Comparison of ENCODE assay signal across 1 cellular context in the genomic region with DNA sequence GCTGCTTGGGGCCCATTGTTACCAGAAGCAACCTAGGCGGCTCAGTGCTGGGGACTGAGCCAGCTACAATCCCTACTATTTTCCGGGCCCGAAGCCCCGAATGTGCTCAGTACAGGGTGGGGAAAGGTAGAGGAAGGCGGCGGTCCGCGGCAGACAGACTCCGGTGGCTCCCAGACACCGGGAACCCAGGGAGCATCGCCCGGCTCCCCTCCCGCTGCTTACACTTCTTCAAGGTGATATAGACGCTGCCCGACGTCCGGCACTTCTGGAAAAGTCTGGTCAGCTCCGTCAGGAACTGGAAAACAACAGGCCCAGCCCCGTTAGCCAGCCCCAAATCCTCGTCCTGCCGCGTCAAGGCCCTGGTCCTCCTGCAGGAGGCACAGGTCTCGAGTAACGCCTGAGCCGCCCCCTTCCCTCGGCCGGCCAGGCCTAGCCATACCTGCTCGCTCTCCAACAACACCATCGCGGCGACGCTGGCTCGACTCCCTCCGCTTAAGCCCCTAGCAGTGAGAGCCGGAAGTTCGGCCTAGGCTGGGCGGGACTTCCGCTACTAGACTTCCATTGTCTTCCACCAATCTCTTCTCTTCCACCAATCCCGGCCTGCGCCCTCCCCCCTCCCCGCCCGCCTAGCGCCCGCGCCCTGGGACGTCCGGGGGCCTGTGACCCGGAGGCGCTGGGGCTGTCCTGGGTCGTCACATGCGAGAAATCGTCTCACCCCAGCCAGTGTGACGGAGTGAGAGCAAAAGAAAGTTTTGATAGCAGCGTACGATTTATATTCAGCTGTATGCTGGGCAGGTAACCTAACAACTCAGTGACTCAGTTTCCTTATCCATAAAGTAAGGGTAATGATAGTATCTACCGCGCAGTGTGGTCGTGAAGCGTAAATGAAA.
TF ChIP-seq lines count a peak whose summit lies in the region.

A gene with protein sequence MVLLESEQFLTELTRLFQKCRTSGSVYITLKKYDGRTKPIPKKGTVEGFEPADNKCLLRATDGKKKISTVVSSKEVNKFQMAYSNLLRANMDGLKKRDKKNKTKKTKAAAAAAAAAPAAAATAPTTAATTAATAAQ (minus strand): TSS at position 528 of the 890 bp plus-strand sequence. CDS start 65 bp downstream, at position 463.

TF ChIP-seq in HepG2, 621 proteins besides CTCF, POLR2A, EP300 and RAD21 (continued from another document and continues in another):
- TF ChIP-seq, protein P1, sequence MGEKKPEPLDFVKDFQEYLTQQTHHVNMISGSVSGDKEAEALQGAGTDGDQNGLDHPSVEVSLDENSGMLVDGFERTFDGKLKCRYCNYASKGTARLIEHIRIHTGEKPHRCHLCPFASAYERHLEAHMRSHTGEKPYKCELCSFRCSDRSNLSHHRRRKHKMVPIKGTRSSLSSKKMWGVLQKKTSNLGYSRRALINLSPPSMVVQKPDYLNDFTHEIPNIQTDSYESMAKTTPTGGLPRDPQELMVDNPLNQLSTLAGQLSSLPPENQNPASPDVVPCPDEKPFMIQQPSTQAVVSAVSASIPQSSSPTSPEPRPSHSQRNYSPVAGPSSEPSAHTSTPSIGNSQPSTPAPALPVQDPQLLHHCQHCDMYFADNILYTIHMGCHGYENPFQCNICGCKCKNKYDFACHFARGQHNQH (CRISPR knock-in tag; IDR thresholded peaks at IDR 0.05), result peak; percentile 43; the same call in 1 of the 2 replicates
- peak; percentile 92 for TF ChIP-seq RBFOX2 (IDR thresholded peaks at IDR 0.05; ENCODE audit: low read depth, low read length)
- TF ChIP-seq, protein P2, sequence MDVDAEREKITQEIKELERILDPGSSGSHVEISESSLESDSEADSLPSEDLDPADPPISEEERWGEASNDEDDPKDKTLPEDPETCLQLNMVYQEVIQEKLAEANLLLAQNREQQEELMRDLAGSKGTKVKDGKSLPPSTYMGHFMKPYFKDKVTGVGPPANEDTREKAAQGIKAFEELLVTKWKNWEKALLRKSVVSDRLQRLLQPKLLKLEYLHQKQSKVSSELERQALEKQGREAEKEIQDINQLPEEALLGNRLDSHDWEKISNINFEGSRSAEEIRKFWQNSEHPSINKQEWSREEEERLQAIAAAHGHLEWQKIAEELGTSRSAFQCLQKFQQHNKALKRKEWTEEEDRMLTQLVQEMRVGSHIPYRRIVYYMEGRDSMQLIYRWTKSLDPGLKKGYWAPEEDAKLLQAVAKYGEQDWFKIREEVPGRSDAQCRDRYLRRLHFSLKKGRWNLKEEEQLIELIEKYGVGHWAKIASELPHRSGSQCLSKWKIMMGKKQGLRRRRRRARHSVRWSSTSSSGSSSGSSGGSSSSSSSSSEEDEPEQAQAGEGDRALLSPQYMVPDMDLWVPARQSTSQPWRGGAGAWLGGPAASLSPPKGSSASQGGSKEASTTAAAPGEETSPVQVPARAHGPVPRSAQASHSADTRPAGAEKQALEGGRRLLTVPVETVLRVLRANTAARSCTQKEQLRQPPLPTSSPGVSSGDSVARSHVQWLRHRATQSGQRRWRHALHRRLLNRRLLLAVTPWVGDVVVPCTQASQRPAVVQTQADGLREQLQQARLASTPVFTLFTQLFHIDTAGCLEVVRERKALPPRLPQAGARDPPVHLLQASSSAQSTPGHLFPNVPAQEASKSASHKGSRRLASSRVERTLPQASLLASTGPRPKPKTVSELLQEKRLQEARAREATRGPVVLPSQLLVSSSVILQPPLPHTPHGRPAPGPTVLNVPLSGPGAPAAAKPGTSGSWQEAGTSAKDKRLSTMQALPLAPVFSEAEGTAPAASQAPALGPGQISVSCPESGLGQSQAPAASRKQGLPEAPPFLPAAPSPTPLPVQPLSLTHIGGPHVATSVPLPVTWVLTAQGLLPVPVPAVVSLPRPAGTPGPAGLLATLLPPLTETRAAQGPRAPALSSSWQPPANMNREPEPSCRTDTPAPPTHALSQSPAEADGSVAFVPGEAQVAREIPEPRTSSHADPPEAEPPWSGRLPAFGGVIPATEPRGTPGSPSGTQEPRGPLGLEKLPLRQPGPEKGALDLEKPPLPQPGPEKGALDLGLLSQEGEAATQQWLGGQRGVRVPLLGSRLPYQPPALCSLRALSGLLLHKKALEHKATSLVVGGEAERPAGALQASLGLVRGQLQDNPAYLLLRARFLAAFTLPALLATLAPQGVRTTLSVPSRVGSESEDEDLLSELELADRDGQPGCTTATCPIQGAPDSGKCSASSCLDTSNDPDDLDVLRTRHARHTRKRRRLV (CRISPR knock-in tag; IDR thresholded peaks at IDR 0.05), result 0 out of 2 replicates have a peak, but pooled peaks have one; percentile 27
- TF ChIP-seq ZNF709 (CRISPR knock-in tag; IDR thresholded peaks at IDR 0.05), result no peak; the same call in 1 of the 2 replicates
- 0 out of 2 replicates have a peak, but pooled peaks have one; percentile 36 for TF ChIP-seq JUN (CRISPR knock-in tag; IDR thresholded peaks at IDR 0.05)
- TF ChIP-seq, protein P3, sequence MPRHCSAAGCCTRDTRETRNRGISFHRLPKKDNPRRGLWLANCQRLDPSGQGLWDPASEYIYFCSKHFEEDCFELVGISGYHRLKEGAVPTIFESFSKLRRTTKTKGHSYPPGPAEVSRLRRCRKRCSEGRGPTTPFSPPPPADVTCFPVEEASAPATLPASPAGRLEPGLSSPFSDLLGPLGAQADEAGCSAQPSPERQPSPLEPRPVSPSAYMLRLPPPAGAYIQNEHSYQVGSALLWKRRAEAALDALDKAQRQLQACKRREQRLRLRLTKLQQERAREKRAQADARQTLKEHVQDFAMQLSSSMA (CRISPR knock-in tag; IDR thresholded peaks at IDR 0.05), result peak; percentile 66; the same call in 1 of the 2 replicates
- TF ChIP-seq ZNF354B (CRISPR knock-in tag; IDR thresholded peaks at IDR 0.05), result peak; percentile 80; the same call in 1 of the 2 replicates
- peak; percentile 49; the same call in 1 of the 2 replicates for TF ChIP-seq DR1 (CRISPR knock-in tag; IDR thresholded peaks at IDR 0.05)
- TF ChIP-seq, protein P4, sequence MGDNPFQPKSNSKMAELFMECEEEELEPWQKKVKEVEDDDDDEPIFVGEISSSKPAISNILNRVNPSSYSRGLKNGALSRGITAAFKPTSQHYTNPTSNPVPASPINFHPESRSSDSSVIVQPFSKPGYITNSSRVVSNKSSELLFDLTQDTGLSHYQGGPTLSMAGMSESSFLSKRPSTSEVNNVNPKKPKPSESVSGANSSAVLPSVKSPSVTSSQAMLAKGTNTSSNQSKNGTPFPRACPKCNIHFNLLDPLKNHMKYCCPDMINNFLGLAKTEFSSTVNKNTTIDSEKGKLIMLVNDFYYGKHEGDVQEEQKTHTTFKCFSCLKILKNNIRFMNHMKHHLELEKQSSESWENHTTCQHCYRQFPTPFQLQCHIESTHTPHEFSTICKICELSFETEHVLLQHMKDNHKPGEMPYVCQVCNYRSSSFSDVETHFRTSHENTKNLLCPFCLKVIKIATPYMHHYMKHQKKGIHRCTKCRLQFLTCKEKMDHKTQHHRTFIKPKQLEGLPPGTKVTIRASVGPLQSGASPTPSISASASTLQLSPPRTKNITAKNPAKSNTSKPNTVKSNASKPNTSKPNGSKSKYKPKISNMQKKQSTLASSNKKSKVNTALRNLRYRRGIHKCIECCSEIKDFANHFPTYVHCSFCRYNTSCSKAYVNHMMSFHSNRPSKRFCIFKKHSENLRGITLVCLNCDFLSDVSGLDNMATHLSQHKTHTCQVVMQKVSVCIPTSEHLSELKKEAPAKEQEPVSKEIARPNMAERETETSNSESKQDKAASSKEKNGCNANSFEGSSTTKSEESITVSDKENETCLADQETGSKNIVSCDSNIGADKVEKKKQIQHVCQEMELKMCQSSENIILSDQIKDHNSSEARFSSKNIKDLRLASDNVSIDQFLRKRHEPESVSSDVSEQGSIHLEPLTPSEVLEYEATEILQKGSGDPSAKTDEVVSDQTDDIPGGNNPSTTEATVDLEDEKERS (CRISPR knock-in tag; IDR thresholded peaks at IDR 0.05), result peak; percentile 81
- peak; percentile 83; the same call in 1 of the 2 replicates for TF ChIP-seq NRL (CRISPR knock-in tag; IDR thresholded peaks at IDR 0.05; ENCODE audit: borderline replicate concordance)
- TF ChIP-seq TOPORS (CRISPR knock-in tag; IDR thresholded peaks at IDR 0.05), result peak; percentile 78; the same call in 1 of the 2 replicates
- TF ChIP-seq, protein P5, sequence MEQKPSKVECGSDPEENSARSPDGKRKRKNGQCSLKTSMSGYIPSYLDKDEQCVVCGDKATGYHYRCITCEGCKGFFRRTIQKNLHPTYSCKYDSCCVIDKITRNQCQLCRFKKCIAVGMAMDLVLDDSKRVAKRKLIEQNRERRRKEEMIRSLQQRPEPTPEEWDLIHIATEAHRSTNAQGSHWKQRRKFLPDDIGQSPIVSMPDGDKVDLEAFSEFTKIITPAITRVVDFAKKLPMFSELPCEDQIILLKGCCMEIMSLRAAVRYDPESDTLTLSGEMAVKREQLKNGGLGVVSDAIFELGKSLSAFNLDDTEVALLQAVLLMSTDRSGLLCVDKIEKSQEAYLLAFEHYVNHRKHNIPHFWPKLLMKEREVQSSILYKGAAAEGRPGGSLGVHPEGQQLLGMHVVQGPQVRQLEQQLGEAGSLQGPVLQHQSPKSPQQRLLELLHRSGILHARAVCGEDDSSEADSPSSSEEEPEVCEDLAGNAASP (CRISPR knock-in tag; IDR thresholded peaks at IDR 0.05; ENCODE audit: borderline replicate concordance), result peak; percentile 69; the same call in 1 of the 2 replicates
- TF ChIP-seq KAT7 (CRISPR knock-in tag; IDR thresholded peaks at IDR 0.05; ENCODE audit: borderline replicate concordance), result peak; percentile 43; the same call in 1 of the 2 replicates
- TF ChIP-seq NONO (IDR thresholded peaks at IDR 0.05), result no peak
- peak; percentile 88 for TF ChIP-seq NONO (CRISPR knock-in tag; conservative IDR thresholded peaks at IDR 0.05)
- peak; percentile 29 for TF ChIP-seq AGO1 (IDR thresholded peaks at IDR 0.05; ENCODE audit: low read depth, low read length, poor library complexity, severe bottlenecking)
- TF ChIP-seq, protein P6, sequence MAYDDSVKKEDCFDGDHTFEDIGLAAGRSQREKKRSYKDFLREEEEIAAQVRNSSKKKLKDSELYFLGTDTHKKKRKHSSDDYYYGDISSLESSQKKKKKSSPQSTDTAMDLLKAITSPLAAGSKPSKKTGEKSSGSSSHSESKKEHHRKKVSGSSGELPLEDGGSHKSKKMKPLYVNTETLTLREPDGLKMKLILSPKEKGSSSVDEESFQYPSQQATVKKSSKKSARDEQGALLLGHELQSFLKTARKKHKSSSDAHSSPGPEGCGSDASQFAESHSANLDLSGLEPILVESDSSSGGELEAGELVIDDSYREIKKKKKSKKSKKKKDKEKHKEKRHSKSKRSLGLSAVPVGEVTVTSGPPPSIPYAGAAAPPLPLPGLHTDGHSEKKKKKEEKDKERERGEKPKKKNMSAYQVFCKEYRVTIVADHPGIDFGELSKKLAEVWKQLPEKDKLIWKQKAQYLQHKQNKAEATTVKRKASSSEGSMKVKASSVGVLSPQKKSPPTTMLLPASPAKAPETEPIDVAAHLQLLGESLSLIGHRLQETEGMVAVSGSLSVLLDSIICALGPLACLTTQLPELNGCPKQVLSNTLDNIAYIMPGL (CRISPR knock-in tag; IDR thresholded peaks at IDR 0.05; ENCODE audit: borderline replicate concordance in 1 of 2, low read depth in 1 of 2), result peak; percentile 82 to 85
- TF ChIP-seq, protein P7, sequence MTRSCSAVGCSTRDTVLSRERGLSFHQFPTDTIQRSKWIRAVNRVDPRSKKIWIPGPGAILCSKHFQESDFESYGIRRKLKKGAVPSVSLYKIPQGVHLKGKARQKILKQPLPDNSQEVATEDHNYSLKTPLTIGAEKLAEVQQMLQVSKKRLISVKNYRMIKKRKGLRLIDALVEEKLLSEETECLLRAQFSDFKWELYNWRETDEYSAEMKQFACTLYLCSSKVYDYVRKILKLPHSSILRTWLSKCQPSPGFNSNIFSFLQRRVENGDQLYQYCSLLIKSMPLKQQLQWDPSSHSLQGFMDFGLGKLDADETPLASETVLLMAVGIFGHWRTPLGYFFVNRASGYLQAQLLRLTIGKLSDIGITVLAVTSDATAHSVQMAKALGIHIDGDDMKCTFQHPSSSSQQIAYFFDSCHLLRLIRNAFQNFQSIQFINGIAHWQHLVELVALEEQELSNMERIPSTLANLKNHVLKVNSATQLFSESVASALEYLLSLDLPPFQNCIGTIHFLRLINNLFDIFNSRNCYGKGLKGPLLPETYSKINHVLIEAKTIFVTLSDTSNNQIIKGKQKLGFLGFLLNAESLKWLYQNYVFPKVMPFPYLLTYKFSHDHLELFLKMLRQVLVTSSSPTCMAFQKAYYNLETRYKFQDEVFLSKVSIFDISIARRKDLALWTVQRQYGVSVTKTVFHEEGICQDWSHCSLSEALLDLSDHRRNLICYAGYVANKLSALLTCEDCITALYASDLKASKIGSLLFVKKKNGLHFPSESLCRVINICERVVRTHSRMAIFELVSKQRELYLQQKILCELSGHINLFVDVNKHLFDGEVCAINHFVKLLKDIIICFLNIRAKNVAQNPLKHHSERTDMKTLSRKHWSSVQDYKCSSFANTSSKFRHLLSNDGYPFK (CRISPR knock-in tag; IDR thresholded peaks at IDR 0.05; ENCODE audit: borderline replicate concordance), result peak; percentile 34; the same call in 1 of the 2 replicates
- TF ChIP-seq HNRNPL (IDR thresholded peaks at IDR 0.05; ENCODE audit: low read depth, low read length), result 0 out of 2 replicates have a peak, but pooled peaks have one; percentile 72
- 0 out of 2 replicates have a peak, but pooled peaks have one; percentile 36 for TF ChIP-seq ZKSCAN5 (CRISPR knock-in tag; IDR thresholded peaks at IDR 0.05)
- peak; percentile 93 for TF ChIP-seq TAF1 (CRISPR knock-in tag; IDR thresholded peaks at IDR 0.05)
- no peak for TF ChIP-seq JARID2 (CRISPR knock-in tag; IDR thresholded peaks at IDR 0.05; ENCODE audit: insufficient replicate concordance)
- peak; percentile 74; the same call in 1 of the 2 replicates for TF ChIP-seq ZSCAN31 (CRISPR knock-in tag; IDR thresholded peaks at IDR 0.05; ENCODE audit: low read depth)
- TF ChIP-seq SYNCRIP (IDR thresholded peaks at IDR 0.05; ENCODE audit: insufficient read depth, low read depth, low read length), result no peak
- TF ChIP-seq SP2 (CRISPR knock-in tag; IDR thresholded peaks at IDR 0.05), result peak; percentile 96
- no peak for TF ChIP-seq CBX1 (IDR thresholded peaks at IDR 0.05; ENCODE audit: low read depth)
- 0 out of 2 replicates have a peak, but pooled peaks have one; percentile 46 for TF ChIP-seq YEATS4 (CRISPR knock-in tag; IDR thresholded peaks at IDR 0.05; ENCODE audit: borderline replicate concordance)
- TF ChIP-seq, protein P8, sequence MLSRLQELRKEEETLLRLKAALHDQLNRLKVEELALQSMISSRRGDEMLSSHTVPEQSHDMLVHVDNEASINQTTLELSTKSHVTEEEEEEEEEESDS (CRISPR knock-in tag; IDR thresholded peaks at IDR 0.05; ENCODE audit: borderline replicate concordance), result 0 out of 2 replicates have a peak, but pooled peaks have one; percentile 39
- TF ChIP-seq ZNF121 (CRISPR knock-in tag; IDR thresholded peaks at IDR 0.05), result no peak
- peak; percentile 35 for TF ChIP-seq MED8 (CRISPR knock-in tag; IDR thresholded peaks at IDR 0.05; ENCODE audit: insufficient replicate concordance)
- 0 out of 2 replicates have a peak, but pooled peaks have one; percentile 34 for TF ChIP-seq GTF2F1 (IDR thresholded peaks at IDR 0.05; ENCODE audit: low read length)
- peak; percentile 66; the same call in 1 of the 2 replicates for TF ChIP-seq ZNF558 (CRISPR knock-in tag; IDR thresholded peaks at IDR 0.05; ENCODE audit: borderline replicate concordance)
- TF ChIP-seq FOSL2 (CRISPR knock-in tag; IDR thresholded peaks at IDR 0.05), result peak; percentile 54; the same call in 1 of the 2 replicates
- TF ChIP-seq, protein P9, sequence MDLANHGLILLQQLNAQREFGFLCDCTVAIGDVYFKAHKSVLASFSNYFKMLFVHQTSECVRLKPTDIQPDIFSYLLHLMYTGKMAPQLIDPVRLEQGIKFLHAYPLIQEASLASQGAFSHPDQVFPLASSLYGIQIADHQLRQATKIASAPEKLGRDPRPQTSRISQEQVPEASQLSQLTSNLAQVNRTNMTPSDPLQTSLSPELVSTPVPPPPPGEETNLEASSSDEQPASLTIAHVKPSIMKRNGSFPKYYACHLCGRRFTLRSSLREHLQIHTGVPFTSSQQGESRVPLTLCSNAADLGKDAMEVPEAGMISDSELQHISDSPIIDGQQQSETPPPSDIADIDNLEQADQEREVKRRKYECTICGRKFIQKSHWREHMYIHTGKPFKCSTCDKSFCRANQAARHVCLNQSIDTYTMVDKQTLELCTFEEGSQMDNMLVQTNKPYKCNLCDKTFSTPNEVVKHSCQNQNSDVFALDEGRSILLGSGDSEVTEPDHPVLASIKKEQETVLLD (CRISPR knock-in tag; IDR thresholded peaks at IDR 0.05; ENCODE audit: low read depth), result no peak
